2 cellular contexts compared by ENCODE assay signal in the genomic region with DNA sequence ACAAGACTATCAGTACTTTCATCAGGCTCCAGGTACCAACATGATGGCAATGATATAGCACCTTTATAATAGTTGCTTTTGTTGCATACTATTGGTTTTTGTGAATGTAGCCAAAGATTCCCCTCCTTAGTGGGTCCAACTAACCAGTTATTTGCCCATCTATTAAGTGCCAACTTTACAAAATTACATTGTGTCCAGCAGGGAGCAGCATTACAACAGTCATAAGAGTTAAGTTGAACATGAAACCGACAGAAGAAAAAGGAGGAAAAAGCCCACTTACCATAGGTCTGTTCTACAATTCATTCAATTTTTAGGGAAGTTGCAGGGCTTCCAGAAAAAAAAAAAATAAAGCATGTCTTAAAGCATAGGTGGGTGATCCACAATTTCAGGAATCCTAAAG.
A peak's percentile ranks its signal among the peaks of the same experiment; 100 is the strongest.
TF ChIP-seq lines count a peak whose summit lies in the region.

No MANE protein-coding gene starts in this region.

TF ChIP-seq in IMR-90, 13 proteins besides CTCF, POLR2A, EP300 and RAD21:
- TF ChIP-seq RFX5 (IDR thresholded peaks at IDR 0.05; ENCODE audit: low read depth, low read length) (no peak), BHLHE40 (IDR thresholded peaks at IDR 0.05; ENCODE audit: low read depth, low read length) (no peak), ELK1 (IDR thresholded peaks at IDR 0.05; ENCODE audit: borderline replicate concordance, low read depth, low read length) (no peak), RCOR1 (IDR thresholded peaks at IDR 0.05; ENCODE audit: insufficient replicate concordance, low read length) (no peak), NFE2L2 (IDR thresholded peaks at IDR 0.05; ENCODE audit: low read depth, low read length) (no peak), CEBPB (IDR thresholded peaks at IDR 0.05; ENCODE audit: low read depth, low read length) (no peak), MAZ (IDR thresholded peaks at IDR 0.05; ENCODE audit: borderline replicate concordance, low read depth, low read length) (no peak), SMC3 (IDR thresholded peaks at IDR 0.05; ENCODE audit: low read depth, low read length) (peak; percentile 64), MAFK (IDR thresholded peaks at IDR 0.05; ENCODE audit: low read depth, low read length) (peak; percentile 9; the same call in 1 of the 2 replicates)
- TF ChIP-seq, protein P1, sequence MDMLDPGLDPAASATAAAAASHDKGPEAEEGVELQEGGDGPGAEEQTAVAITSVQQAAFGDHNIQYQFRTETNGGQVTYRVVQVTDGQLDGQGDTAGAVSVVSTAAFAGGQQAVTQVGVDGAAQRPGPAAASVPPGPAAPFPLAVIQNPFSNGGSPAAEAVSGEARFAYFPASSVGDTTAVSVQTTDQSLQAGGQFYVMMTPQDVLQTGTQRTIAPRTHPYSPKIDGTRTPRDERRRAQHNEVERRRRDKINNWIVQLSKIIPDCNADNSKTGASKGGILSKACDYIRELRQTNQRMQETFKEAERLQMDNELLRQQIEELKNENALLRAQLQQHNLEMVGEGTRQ (IDR thresholded peaks at IDR 0.05; ENCODE audit: low read depth, low read length), result no peak

TF ChIP-seq in HepG2, 621 proteins besides CTCF, POLR2A, EP300 and RAD21:
- TF ChIP-seq TSC22D2 (CRISPR knock-in tag; IDR thresholded peaks at IDR 0.05; ENCODE audit: borderline replicate concordance) (no peak), MAFF (IDR thresholded peaks at IDR 0.05; ENCODE audit: low read depth, low read length) (peak; percentile 40), ZNF567 (CRISPR knock-in tag; IDR thresholded peaks at IDR 0.05; ENCODE audit: borderline replicate concordance) (no peak), STAG1 (CRISPR knock-in tag; IDR thresholded peaks at IDR 0.05) (peak; percentile 63), SMAD9 (CRISPR knock-in tag; IDR thresholded peaks at IDR 0.05) (no peak), ZNF7 (CRISPR knock-in tag; IDR thresholded peaks at IDR 0.05) (no peak), HES4 (CRISPR knock-in tag; IDR thresholded peaks at IDR 0.05; ENCODE audit: borderline replicate concordance) (no peak), ZHX1 (CRISPR knock-in tag; IDR thresholded peaks at IDR 0.05; ENCODE audit: low read depth) (no peak), ZNF781 (CRISPR knock-in tag; IDR thresholded peaks at IDR 0.05; ENCODE audit: borderline replicate concordance, not compliant biosample characterization) (no peak), KDM4B (CRISPR knock-in tag; IDR thresholded peaks at IDR 0.05) (no peak), MAFK (conservative IDR thresholded peaks at IDR 0.05 in 1 of 2, IDR thresholded peaks at IDR 0.05 in 1 of 2; ENCODE audit: low read length in 2 of 2) (0 out of 4 replicates have a peak, but pooled peaks of 1 of the 2 experiments have one; percentile 19), DMAP1 (CRISPR knock-in tag; IDR thresholded peaks at IDR 0.05) (no peak)
- TF ChIP-seq, protein P2, sequence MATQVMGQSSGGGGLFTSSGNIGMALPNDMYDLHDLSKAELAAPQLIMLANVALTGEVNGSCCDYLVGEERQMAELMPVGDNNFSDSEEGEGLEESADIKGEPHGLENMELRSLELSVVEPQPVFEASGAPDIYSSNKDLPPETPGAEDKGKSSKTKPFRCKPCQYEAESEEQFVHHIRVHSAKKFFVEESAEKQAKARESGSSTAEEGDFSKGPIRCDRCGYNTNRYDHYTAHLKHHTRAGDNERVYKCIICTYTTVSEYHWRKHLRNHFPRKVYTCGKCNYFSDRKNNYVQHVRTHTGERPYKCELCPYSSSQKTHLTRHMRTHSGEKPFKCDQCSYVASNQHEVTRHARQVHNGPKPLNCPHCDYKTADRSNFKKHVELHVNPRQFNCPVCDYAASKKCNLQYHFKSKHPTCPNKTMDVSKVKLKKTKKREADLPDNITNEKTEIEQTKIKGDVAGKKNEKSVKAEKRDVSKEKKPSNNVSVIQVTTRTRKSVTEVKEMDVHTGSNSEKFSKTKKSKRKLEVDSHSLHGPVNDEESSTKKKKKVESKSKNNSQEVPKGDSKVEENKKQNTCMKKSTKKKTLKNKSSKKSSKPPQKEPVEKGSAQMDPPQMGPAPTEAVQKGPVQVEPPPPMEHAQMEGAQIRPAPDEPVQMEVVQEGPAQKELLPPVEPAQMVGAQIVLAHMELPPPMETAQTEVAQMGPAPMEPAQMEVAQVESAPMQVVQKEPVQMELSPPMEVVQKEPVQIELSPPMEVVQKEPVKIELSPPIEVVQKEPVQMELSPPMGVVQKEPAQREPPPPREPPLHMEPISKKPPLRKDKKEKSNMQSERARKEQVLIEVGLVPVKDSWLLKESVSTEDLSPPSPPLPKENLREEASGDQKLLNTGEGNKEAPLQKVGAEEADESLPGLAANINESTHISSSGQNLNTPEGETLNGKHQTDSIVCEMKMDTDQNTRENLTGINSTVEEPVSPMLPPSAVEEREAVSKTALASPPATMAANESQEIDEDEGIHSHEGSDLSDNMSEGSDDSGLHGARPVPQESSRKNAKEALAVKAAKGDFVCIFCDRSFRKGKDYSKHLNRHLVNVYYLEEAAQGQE (IDR thresholded peaks at IDR 0.05; ENCODE audit: borderline replicate concordance in 1 of 2, low read depth in 1 of 2, low read length in 2 of 2), result no peak
- TF ChIP-seq, protein P3, sequence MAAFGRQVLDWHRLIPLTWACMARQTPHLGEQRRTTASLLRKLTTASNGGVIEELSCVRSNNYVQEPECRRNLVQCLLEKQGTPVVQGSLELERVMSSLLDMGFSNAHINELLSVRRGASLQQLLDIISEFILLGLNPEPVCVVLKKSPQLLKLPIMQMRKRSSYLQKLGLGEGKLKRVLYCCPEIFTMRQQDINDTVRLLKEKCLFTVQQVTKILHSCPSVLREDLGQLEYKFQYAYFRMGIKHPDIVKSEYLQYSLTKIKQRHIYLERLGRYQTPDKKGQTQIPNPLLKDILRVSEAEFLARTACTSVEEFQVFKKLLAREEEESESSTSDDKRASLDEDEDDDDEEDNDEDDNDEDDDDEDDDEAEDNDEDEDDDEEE (CRISPR knock-in tag; IDR thresholded peaks at IDR 0.05), result no peak
- TF ChIP-seq, protein P4, sequence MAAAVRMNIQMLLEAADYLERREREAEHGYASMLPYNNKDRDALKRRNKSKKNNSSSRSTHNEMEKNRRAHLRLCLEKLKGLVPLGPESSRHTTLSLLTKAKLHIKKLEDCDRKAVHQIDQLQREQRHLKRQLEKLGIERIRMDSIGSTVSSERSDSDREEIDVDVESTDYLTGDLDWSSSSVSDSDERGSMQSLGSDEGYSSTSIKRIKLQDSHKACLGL (CRISPR knock-in tag; IDR thresholded peaks at IDR 0.05), result no peak
